In the genomic region with DNA sequence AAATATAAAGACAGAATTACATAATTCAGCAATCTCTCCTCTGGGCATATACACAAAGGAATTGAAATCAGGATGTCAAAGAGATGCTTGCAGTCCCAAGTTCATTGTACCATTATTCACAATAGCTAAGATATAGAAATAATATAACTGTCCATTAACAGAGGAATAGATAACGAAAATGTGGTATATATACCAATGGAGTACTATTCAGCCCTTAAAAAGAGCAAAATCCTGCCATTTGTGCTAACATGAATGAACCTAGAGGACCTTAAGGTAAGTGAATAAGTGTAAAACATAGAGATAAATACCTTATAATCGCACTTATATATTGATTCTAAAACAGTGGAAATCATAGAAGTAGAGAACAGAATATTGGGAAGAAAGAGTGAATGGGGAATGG, we compare ENCODE assay signal across 12 cellular contexts.
"Had no signal": no experiment of that assay in that cellular context is flagged by ENCODE, and none has a peak within 500 bp of the region (broad histone marks: within the 10 kb centered on the region; RNA-seq: fewer than 3 reads in every experiment).

No MANE protein-coding gene starts in this region.

- H3K4me2 ChIP-seq: SK-N-SH had no signal

- H3K4me1 ChIP-seq: psoas muscle, right lobe of liver had no signal

- H3K27ac ChIP-seq: heart left ventricle, psoas muscle, right lobe of liver, tibial artery had no signal

- H3K27ac Mint-ChIP-seq: activated naive CD8-positive, alpha-beta T cell treated with anti-CD3 and anti-CD28 coated beads, Interleukin-2, amount 10 ng/mL, durations not matched to agents 7 days and 5 days; nephron had no signal

- H3K9ac ChIP-seq: SK-N-SH had no signal

- H3K4me3 Mint-ChIP-seq: activated naive CD8-positive, alpha-beta T cell treated with anti-CD3 and anti-CD28 coated beads, Interleukin-2, amount 10 ng/mL, durations not matched to agents 7 days and 5 days; nephron; T-helper 17 cell had no signal

- H3K27me3 ChIP-seq: right lobe of liver had no signal

- H3K27me3 Mint-ChIP-seq: activated CD8-positive, alpha-beta T cell treated with anti-CD3 and anti-CD28 coated beads for 36 hours; activated naive CD8-positive, alpha-beta T cell treated with anti-CD3 and anti-CD28 coated beads, Interleukin-2, amount 10 ng/mL, durations not matched to agents 7 days and 5 days; T-helper 17 cell had no signal

- DNase-seq: activated CD8-positive, alpha-beta T cell treated with anti-CD3 and anti-CD28 coated beads for 36 hours; activated gamma-delta T cell; activated naive CD8-positive, alpha-beta T cell treated with anti-CD3 and anti-CD28 coated beads, Interleukin-2, amount 10 ng/mL, durations not matched to agents 7 days and 5 days; aorta; heart left ventricle; psoas muscle; right lobe of liver; SK-N-SH; T-helper 17 cell; tibial artery had no signal

- H3K4me3 ChIP-seq: heart left ventricle, psoas muscle, right lobe of liver, tibial artery had no signal

- H3K9me2 ChIP-seq: SK-N-SH had no signal

- H3K9me3 Mint-ChIP-seq: nephron had no signal

- H3K9me3 ChIP-seq: psoas muscle, right lobe of liver, SK-N-SH, tibial artery had no signal

- ATAC-seq: activated CD4-positive, CD25-positive, alpha-beta regulatory T cell treated with anti-CD3 and anti-CD28 coated beads, Interleukin-2, amount 50 U/mL, for 24 hours; activated CD8-positive, alpha-beta T cell treated with anti-CD3 and anti-CD28 coated beads for 36 hours; heart left ventricle; psoas muscle; right lobe of liver; T-helper 17 cell had no signal

- H3K36me3 ChIP-seq: right lobe of liver, tibial artery had no signal
